9 cellular contexts compared by ENCODE assay signal in the genomic region with DNA sequence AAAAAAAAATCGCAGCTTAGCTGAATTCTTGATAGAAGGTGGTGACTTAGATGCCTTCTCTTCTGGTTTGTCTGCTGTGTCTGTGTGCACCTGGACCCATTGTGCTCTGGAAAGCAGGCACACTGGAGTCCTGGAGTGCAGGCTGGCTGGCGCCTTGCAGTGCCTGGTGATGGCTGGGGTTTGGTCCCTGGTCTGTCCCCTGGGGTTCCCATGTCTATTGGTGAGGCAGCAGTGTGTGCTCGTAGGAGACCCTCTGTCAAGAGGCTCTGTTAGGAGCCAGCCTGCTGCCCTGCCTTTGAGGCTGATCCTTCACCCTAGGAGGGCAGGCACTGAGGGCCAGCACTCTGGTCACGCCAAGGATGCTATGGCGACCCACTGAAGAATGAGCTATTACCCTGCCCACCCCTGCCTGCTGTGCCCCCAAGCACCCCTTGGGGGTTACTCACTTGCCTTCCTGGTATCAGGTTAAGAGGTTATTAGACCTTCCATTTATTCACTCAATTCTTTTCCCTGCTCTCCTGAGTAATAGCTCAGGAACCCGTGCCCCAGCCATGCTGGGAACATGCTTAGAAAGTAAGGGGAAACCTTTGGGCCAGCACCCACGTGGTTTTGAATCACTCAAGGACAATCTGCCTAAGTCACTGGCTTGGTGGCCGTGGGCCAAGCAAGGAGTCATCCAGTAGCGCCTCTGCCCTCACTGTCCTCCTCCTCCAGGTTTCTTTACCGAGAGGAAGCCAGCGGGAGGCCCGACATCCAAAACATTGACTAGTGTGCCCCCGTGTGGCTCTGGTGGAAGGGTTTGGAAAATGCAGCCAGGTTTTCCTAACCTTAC.
A peak's percentile ranks its signal among the peaks of the same experiment; 100 is the strongest.
DNase-seq lines count a peak whose midpoint lies in the region; ATAC-seq, FAIRE-seq and TF ChIP-seq lines count a peak whose summit lies in the region.
"Had no signal": no experiment of that assay in that cellular context is flagged by ENCODE, and none has a peak within 500 bp of the region (broad histone marks: within the 10 kb centered on the region; RNA-seq: fewer than 3 reads in every experiment).

No MANE protein-coding gene starts in this region.

- H3K27ac ChIP-seq in Panc1 (ENCODE audit: low read length) (0 out of 2 replicates have a peak overlapping the region, but pooled peaks have one; percentile 17), pancreas (peak overlapping the region in 2 of 4 donors; percentile 16 to 37)

- no peak overlapping the region for H3K27ac Mint-ChIP-seq in activated naive CD4-positive, alpha-beta T cell treated with anti-CD3 and anti-CD28 coated beads, Interleukin-2, amount 10 ng/mL, durations not matched to agents 7 days and 5 days
- H3K27ac Mint-ChIP-seq in glutamatergic neuron (ENCODE audit: unreplicated experiment) = peak overlapping the region; percentile 57
- H3K27ac Mint-ChIP-seq: natural killer cell treated with Interleukin-12 subunit alpha and Interleukin-12 subunit beta and Interleukin-15 and Interleukin-18, amount 100 ng/mL, for 72 hours had no signal

- TF ChIP-seq CTCF in Panc1 (IDR thresholded peaks at IDR 0.05) (peak; percentile 83), glutamatergic neuron (IDR thresholded peaks at IDR 0.05; ENCODE audit: partially characterized antibody, unreplicated experiment) (peak; percentile 66), pancreas (IDR thresholded peaks at IDR 0.05) (peak; percentile 35 to 62 (median 53))

- H3K36me3 ChIP-seq in Panc1 (ENCODE audit: control insufficient read depth, insufficient read depth, low read length) (no peaks in the 10 kb centered on the region), pancreas (no peaks in the 10 kb centered on the region)

- peak; percentile 95 for DNase-seq in AG08395 (ENCODE audit: low spot score)
- DNase-seq in LoVo (ENCODE audit: low spot score) = peak; percentile 95
- peak; percentile 94 for DNase-seq in Panc1 (ENCODE audit: low read depth, low spot score)
- peak; percentile 73 for DNase-seq in activated naive CD4-positive, alpha-beta T cell treated with anti-CD3 and anti-CD28 coated beads, Interleukin-2, amount 10 ng/mL, durations not matched to agents 7 days and 5 days
- peak; percentile 81 for DNase-seq in glutamatergic neuron
- DNase-seq in pancreas = peak; percentile 88 to 95 (median 90)

- H3K4me1 ChIP-seq in Panc1 (ENCODE audit: control insufficient read depth, insufficient read depth, low read length) (peaks cover 37% of the 10 kb centered on the region), pancreas (peaks cover 0 to 8% (median 5%) of the 10 kb centered on the region in 3 donors)

- in situ Hi-C loops in Panc1 (cut with HindIII; ENCODE audit: low pct_unique_long_range_greater_than_20kb, low sequenced_read_pairs) = no loop called here

- no peaks in the 10 kb centered on the region for H3K9me3 Mint-ChIP-seq in activated naive CD4-positive, alpha-beta T cell treated with anti-CD3 and anti-CD28 coated beads, Interleukin-2, amount 10 ng/mL, durations not matched to agents 7 days and 5 days
- H3K9me3 Mint-ChIP-seq in glutamatergic neuron (ENCODE audit: unreplicated experiment) = peaks cover 3% of the 10 kb centered on the region
- H3K9me3 Mint-ChIP-seq: natural killer cell treated with Interleukin-12 subunit alpha and Interleukin-12 subunit beta and Interleukin-15 and Interleukin-18, amount 100 ng/mL, for 72 hours had no signal

- no peak for FAIRE-seq in pancreas (lab: Jason Lieb, UNC)

- H3K27me3 Mint-ChIP-seq in activated naive CD4-positive, alpha-beta T cell treated with anti-CD3 and anti-CD28 coated beads, Interleukin-2, amount 10 ng/mL, durations not matched to agents 7 days and 5 days = no peaks in the 10 kb centered on the region
- H3K27me3 Mint-ChIP-seq in glutamatergic neuron (ENCODE audit: unreplicated experiment) = no peaks in the 10 kb centered on the region
- H3K27me3 Mint-ChIP-seq: natural killer cell treated with Interleukin-12 subunit alpha and Interleukin-12 subunit beta and Interleukin-15 and Interleukin-18, amount 100 ng/mL, for 72 hours had no signal

- H3K4me3 Mint-ChIP-seq in activated naive CD4-positive, alpha-beta T cell treated with anti-CD3 and anti-CD28 coated beads, Interleukin-2, amount 10 ng/mL, durations not matched to agents 7 days and 5 days = no peak overlapping the region
- peak overlapping the region; percentile 46 for H3K4me3 Mint-ChIP-seq in glutamatergic neuron (ENCODE audit: unreplicated experiment)
- H3K4me3 Mint-ChIP-seq: natural killer cell treated with Interleukin-12 subunit alpha and Interleukin-12 subunit beta and Interleukin-15 and Interleukin-18, amount 100 ng/mL, for 72 hours had no signal

- H3K27me3 ChIP-seq in Panc1 (ENCODE audit: control insufficient read depth, insufficient read depth, low read length) (no peaks in the 10 kb centered on the region), pancreas (no peaks in the 10 kb centered on the region)

- 36 to 37% methylated on average over 13 of the region's 13 CpGs for WGBS in pancreas, 2 donors

- H3K36me3 Mint-ChIP-seq in activated naive CD4-positive, alpha-beta T cell treated with anti-CD3 and anti-CD28 coated beads, Interleukin-2, amount 10 ng/mL, durations not matched to agents 7 days and 5 days = no peaks in the 10 kb centered on the region
- no peaks in the 10 kb centered on the region for H3K36me3 Mint-ChIP-seq in glutamatergic neuron (ENCODE audit: unreplicated experiment)
- H3K36me3 Mint-ChIP-seq: natural killer cell treated with Interleukin-12 subunit alpha and Interleukin-12 subunit beta and Interleukin-15 and Interleukin-18, amount 100 ng/mL, for 72 hours had no signal

- ATAC-seq in GM18909 (IDR thresholded peaks at IDR 0.05; ENCODE audit: poor library complexity, unreplicated experiment) (peak; percentile 50), Panc1 (peak; percentile 78), pancreas (peak; percentile 88 to 93 (median 92)), HG03159 (IDR thresholded peaks at IDR 0.05; ENCODE audit: unreplicated experiment) (no peak)

- POLR2A ChIA-PET in Panc1 (lab: Charles Lee) = no interaction called here

- H3K4me3 ChIP-seq in Panc1 (ENCODE audit: low read depth in 2 of 2, low read length in 2 of 2) (peak overlapping the region in 1 of 2 experiments; percentile 31; a peak in 2 of 4 replicates), pancreas (no peak overlapping the region)

- no TSS peak for BruUV-seq in Panc1 (replicated peaks; lab: Mats Ljungman, UMichigan)

- H3K4me1 Mint-ChIP-seq in activated naive CD4-positive, alpha-beta T cell treated with anti-CD3 and anti-CD28 coated beads, Interleukin-2, amount 10 ng/mL, durations not matched to agents 7 days and 5 days = no peaks in the 10 kb centered on the region
- peaks cover 24% of the 10 kb centered on the region for H3K4me1 Mint-ChIP-seq in glutamatergic neuron (ENCODE audit: low read depth, unreplicated experiment)

- intact Hi-C loops in Panc1 (cut with micrococcal nuclease; ENCODE audit: unreplicated experiment) = loop anchor here (1.0 kb wide), 1 partner anchor 292 kb away; no protein-coding TSS in a partner anchor
- intact Hi-C loops in pancreas (cut with DNase I) = loop anchor here (5.0 to 10.0 kb wide), 4 partner anchors 141 to 301 kb away; no protein-coding TSS in a partner anchor

- CTCF ChIA-PET in Panc1 (lab: Charles Lee) = interaction anchor here (0.6 to 1.5 kb wide), 8 partner anchors 8 to 911 kb away, joined by 3 to 5 read pairs (median 4); no protein-coding TSS in a partner anchor
- CTCF ChIA-PET in activated naive CD4-positive, alpha-beta T cell treated with anti-CD3 and anti-CD28 coated beads, Interleukin-2, amount 10 ng/mL, durations not matched to agents 7 days and 5 days (lab: Charles Lee) = interaction anchor here (0.7 to 5.6 kb wide), 19 partner anchors 11 to 356 kb away, joined by 3 to 57 read pairs (median 4); no protein-coding TSS in a partner anchor

- H3K9me3 ChIP-seq in Panc1 (ENCODE audit: control insufficient read depth, insufficient read depth, low read depth, low read length) (no peaks in the 10 kb centered on the region), pancreas (no peaks in the 10 kb centered on the region)
